In genomic region chr4:146852365-146852764, GRCh38 we compare ENCODE assay signal across 31 cellular contexts.
"Had no signal": no experiment of that assay in that cellular context is flagged by ENCODE, and none has a peak within 500 bp of the region (broad histone marks: within the 10 kb centered on the region; RNA-seq: fewer than 3 reads in every experiment).

No MANE protein-coding gene starts in this region.

- H3K36me3 ChIP-seq: cardiac muscle cell, gastrocnemius medialis, heart left ventricle, left lung, lower lobe of right lung, neutrophil, sigmoid colon had no signal

- H3K9me3 Mint-ChIP-seq: activated CD4-positive, alpha-beta memory T cell treated with anti-CD3 and anti-CD28 coated beads, Interleukin-2, amount 10 ng/mL, durations not matched to agents 7 days and 5 days; activated CD4-positive, alpha-beta T cell treated with anti-CD3 and anti-CD28 coated beads, Interleukin-2, amount 10 ng/mL, durations not matched to agents 7 days and 5 days; activated T-helper 2 cell treated with anti-CD3 and anti-CD28 coated beads, Interferon-gamma antibody, Interleukin-2, Interleukin-4, amounts not matched to agents 10 μg/mL and 5 μg/mL and 100 μg/mL, durations not matched to agents 14 hours and 24 hours and 36 hours; brain; nephron; stimulated activated effector memory CD8-positive, alpha-beta T cell treated with anti-CD3 and anti-CD28 coated beads, Interleukin-12 subunit alpha, Interleukin-12 subunit beta, amount 100 ng/mL, for 72 hours; stimulated activated naive CD8-positive, alpha-beta T cell treated with anti-CD3 and anti-CD28 coated beads, Interleukin-15, Interleukin-2, amounts not matched to agents 100 ng/mL and 50 ng/mL, for 24 hours; type B pancreatic cell had no signal

- H3K27ac ChIP-seq: cardiac muscle cell, coronary artery, dorsolateral prefrontal cortex, gastrocnemius medialis, heart left ventricle, left lung, lower lobe of right lung, neutrophil, sigmoid colon had no signal

- H3K36me3 Mint-ChIP-seq: activated naive CD8-positive, alpha-beta T cell; brain; stimulated activated effector memory CD8-positive, alpha-beta T cell treated with anti-CD3 and anti-CD28 coated beads, Interleukin-12 subunit alpha, Interleukin-12 subunit beta, amount 100 ng/mL, for 72 hours; type B pancreatic cell had no signal

- H3K27me3 ChIP-seq: cardiac muscle cell, gastrocnemius medialis, left lung, neutrophil, sigmoid colon had no signal

- H3K4me1 Mint-ChIP-seq: activated CD4-positive, alpha-beta memory T cell treated with anti-CD3 and anti-CD28 coated beads, Interleukin-2, amount 10 ng/mL, durations not matched to agents 7 days and 5 days; activated CD4-positive, alpha-beta T cell treated with anti-CD3 and anti-CD28 coated beads, Interleukin-2, amount 10 ng/mL, durations not matched to agents 7 days and 5 days; brain; nephron; stimulated activated effector memory CD8-positive, alpha-beta T cell treated with anti-CD3 and anti-CD28 coated beads, Interleukin-12 subunit alpha, Interleukin-12 subunit beta, amount 100 ng/mL, for 72 hours; T-helper 17 cell had no signal

- ATAC-seq: gastrocnemius medialis; heart left ventricle; left lung; lower lobe of right lung; mucosa of descending colon; stimulated activated effector memory CD8-positive, alpha-beta T cell treated with anti-CD3 and anti-CD28 coated beads, Interleukin-12 subunit alpha, Interleukin-12 subunit beta, amount 100 ng/mL, for 72 hours; T-helper 17 cell had no signal

- H3K4me1 ChIP-seq: gastrocnemius medialis, heart left ventricle, left lung, lower lobe of right lung, sigmoid colon had no signal

- DNase-seq: activated CD4-positive, alpha-beta memory T cell treated with anti-CD3 and anti-CD28 coated beads, Interleukin-2, amount 10 ng/mL, durations not matched to agents 7 days and 5 days; activated CD4-positive, alpha-beta T cell treated with anti-CD3 and anti-CD28 coated beads for 1 hour; activated CD4-positive, alpha-beta T cell treated with anti-CD3 and anti-CD28 coated beads, Interleukin-2, amount 10 ng/mL, durations not matched to agents 7 days and 5 days; activated CD8-positive, alpha-beta memory T cell treated with anti-CD3 and anti-CD28 coated beads, Interleukin-2, amount 50 U/mL, for 48 hours; activated T-cell treated with anti-CD3 and anti-CD28 coated beads, Interleukin-2, amount 50 U/mL, for 48 hours; effector memory CD4-positive, alpha-beta T cell; erythroblast; gastrocnemius medialis; heart left ventricle; left lung; lower lobe of right lung; mesendoderm; mucosa of descending colon; retina; sigmoid colon; small intestine; stimulated activated CD4-positive, alpha-beta T cell treated with anti-CD3 and anti-CD28 coated beads, Interleukin-4, amount 100 ng/mL, for 24 hours; SW 1271; T-helper 17 cell had no signal

- H3K27ac Mint-ChIP-seq: activated CD4-positive, alpha-beta memory T cell treated with anti-CD3 and anti-CD28 coated beads, Interleukin-2, amount 10 ng/mL, durations not matched to agents 7 days and 5 days; activated CD4-positive, alpha-beta T cell treated with anti-CD3 and anti-CD28 coated beads, Interleukin-2, amount 10 ng/mL, durations not matched to agents 7 days and 5 days; activated naive CD8-positive, alpha-beta T cell; activated T-helper 2 cell treated with anti-CD3 and anti-CD28 coated beads, Interferon-gamma antibody, Interleukin-2, Interleukin-4, amounts not matched to agents 10 μg/mL and 5 μg/mL and 100 μg/mL, durations not matched to agents 14 hours and 24 hours and 36 hours; brain; nephron; progenitor cell of endocrine pancreas; stimulated activated effector memory CD8-positive, alpha-beta T cell treated with anti-CD3 and anti-CD28 coated beads, Interleukin-12 subunit alpha, Interleukin-12 subunit beta, amount 100 ng/mL, for 72 hours; stimulated activated naive CD8-positive, alpha-beta T cell treated with anti-CD3 and anti-CD28 coated beads, Interleukin-15, Interleukin-2, amounts not matched to agents 100 ng/mL and 50 ng/mL, for 24 hours; T-helper 17 cell; type B pancreatic cell had no signal

- H3K4me3 ChIP-seq: cardiac muscle cell, coronary artery, dorsolateral prefrontal cortex, gastrocnemius medialis, heart left ventricle, left lung, lower lobe of right lung, mucosa of descending colon, sigmoid colon had no signal

- H3K27me3 Mint-ChIP-seq: activated CD4-positive, alpha-beta memory T cell treated with anti-CD3 and anti-CD28 coated beads, Interleukin-2, amount 10 ng/mL, durations not matched to agents 7 days and 5 days; activated CD4-positive, alpha-beta T cell treated with anti-CD3 and anti-CD28 coated beads, Interleukin-2, amount 10 ng/mL, durations not matched to agents 7 days and 5 days; brain; progenitor cell of endocrine pancreas; stimulated activated naive CD8-positive, alpha-beta T cell treated with anti-CD3 and anti-CD28 coated beads, Interleukin-15, Interleukin-2, amounts not matched to agents 100 ng/mL and 50 ng/mL, for 24 hours; type B pancreatic cell had no signal

- H3K4me3 Mint-ChIP-seq: activated CD4-positive, alpha-beta memory T cell treated with anti-CD3 and anti-CD28 coated beads, Interleukin-2, amount 10 ng/mL, durations not matched to agents 7 days and 5 days; activated CD4-positive, alpha-beta T cell treated with anti-CD3 and anti-CD28 coated beads, Interleukin-2, amount 10 ng/mL, durations not matched to agents 7 days and 5 days; activated naive CD8-positive, alpha-beta T cell; brain; nephron; stimulated activated effector memory CD8-positive, alpha-beta T cell treated with anti-CD3 and anti-CD28 coated beads, Interleukin-12 subunit alpha, Interleukin-12 subunit beta, amount 100 ng/mL, for 72 hours; stimulated activated naive CD8-positive, alpha-beta T cell treated with anti-CD3 and anti-CD28 coated beads, Interleukin-15, Interleukin-2, amounts not matched to agents 100 ng/mL and 50 ng/mL, for 24 hours; T-helper 17 cell; type B pancreatic cell had no signal
